ENCODE assay signal across 1 cellular context in the genomic region with DNA sequence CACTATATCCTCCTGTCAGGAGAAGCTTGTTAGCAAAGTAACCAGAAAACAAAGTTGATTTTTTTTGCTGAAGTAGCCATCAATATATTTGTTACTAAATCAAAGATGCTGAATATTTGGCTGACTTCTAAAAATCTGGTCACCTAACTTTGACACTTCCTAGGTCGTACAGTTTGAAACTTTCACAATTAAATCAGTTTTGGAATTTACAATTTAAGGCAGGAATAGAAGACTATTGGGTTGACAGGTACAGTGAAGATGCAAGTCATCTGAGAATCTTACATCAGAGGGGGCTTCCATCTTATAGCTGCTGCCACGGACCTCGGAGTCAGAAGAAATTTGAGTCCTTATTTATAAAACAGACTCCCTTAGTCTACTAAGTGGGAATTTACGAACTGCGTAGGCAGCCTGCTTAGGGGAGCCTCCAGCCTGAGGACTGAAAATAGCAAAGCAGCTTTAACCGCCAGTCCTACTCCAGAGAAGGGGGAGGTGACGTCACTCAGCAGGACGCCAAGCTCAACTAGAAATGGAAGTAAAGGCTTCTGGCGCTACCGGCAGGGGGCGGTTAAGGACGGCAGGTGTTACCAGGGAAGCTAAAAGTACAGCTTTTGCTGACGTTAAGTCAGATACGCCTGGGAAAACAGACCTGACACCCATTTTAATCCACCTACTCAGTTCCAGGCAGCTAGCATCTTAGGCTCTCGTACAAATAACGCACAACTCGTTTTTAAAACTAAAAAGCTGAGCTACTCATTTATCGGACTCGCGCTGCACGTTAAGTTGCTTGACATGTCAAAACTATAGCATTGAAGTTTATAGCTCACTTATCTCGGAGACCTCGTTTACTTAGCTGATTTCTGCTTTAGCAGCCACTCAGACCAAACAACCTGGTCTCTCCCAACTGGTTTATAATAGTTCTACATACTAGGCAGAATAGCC.
TF ChIP-seq lines count a peak whose summit lies in the region.

No MANE protein-coding gene starts in this region.

TF ChIP-seq in K562, 482 proteins besides CTCF, POLR2A, EP300 and RAD21 (continued from another document and continues in another):
- TF ChIP-seq, protein P1, sequence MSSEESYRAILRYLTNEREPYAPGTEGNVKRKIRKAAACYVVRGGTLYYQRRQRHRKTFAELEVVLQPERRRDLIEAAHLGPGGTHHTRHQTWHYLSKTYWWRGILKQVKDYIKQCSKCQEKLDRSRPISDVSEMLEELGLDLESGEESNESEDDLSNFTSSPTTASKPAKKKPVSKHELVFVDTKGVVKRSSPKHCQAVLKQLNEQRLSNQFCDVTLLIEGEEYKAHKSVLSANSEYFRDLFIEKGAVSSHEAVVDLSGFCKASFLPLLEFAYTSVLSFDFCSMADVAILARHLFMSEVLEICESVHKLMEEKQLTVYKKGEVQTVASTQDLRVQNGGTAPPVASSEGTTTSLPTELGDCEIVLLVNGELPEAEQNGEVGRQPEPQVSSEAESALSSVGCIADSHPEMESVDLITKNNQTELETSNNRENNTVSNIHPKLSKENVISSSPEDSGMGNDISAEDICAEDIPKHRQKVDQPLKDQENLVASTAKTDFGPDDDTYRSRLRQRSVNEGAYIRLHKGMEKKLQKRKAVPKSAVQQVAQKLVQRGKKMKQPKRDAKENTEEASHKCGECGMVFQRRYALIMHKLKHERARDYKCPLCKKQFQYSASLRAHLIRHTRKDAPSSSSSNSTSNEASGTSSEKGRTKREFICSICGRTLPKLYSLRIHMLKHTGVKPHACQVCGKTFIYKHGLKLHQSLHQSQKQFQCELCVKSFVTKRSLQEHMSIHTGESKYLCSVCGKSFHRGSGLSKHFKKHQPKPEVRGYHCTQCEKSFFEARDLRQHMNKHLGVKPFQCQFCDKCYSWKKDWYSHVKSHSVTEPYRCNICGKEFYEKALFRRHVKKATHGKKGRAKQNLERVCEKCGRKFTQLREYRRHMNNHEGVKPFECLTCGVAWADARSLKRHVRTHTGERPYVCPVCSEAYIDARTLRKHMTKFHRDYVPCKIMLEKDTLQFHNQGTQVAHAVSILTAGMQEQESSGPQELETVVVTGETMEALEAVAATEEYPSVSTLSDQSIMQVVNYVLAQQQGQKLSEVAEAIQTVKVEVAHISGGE (CRISPR knock-in tag; IDR thresholded peaks at IDR 0.05), result peak in 1 of 3 experiments; percentile 14; a peak in 1 of 6 replicates
- TF ChIP-seq POLR2AphosphoS2 (IDR thresholded peaks at IDR 0.05; ENCODE audit: low read length) (peak; percentile 78; the same call in 1 of the 2 replicates), PRPF4 (IDR thresholded peaks at IDR 0.05; ENCODE audit: insufficient read depth, low read depth, low read length, poor library complexity, severe bottlenecking) (no peak), FOXA1 (IDR thresholded peaks at IDR 0.05; ENCODE audit: borderline replicate concordance) (no peak), ZNF830 (CRISPR knock-in tag; IDR thresholded peaks at IDR 0.05) (peak; percentile 92), TCF7L2 (IDR thresholded peaks at IDR 0.05; ENCODE audit: low read depth, low read length) (0 out of 2 replicates have a peak, but pooled peaks have one; percentile 12), SRSF3 (IDR thresholded peaks at IDR 0.05; ENCODE audit: insufficient read depth, low read length) (no peak), POLR2AphosphoS5 (IDR thresholded peaks at IDR 0.05; ENCODE audit: control insufficient read depth, insufficient read depth, low read depth, low read length) (peak; percentile 90), CHCHD3 (CRISPR knock-in tag; IDR thresholded peaks at IDR 0.05) (peak; percentile 23), HDAC2 (IDR thresholded peaks at IDR 0.05) (no peak; the same call in 1 of the 2 replicates), NCOA2 (IDR thresholded peaks at IDR 0.05; ENCODE audit: partially characterized antibody in 2 of 2) (no peak), TCF3 (CRISPR knock-in tag; IDR thresholded peaks at IDR 0.05) (peak; percentile 49), MED1 (CRISPR knock-in tag; IDR thresholded peaks at IDR 0.05; ENCODE audit: borderline replicate concordance) (peak; percentile 93; the same call in 1 of the 2 replicates), ZNF589 (CRISPR knock-in tag; IDR thresholded peaks at IDR 0.05; ENCODE audit: low read depth) (no peak), LCOR (CRISPR knock-in tag; IDR thresholded peaks at IDR 0.05) (no peak; the same call in 1 of the 2 replicates), NBN (IDR thresholded peaks at IDR 0.05; ENCODE audit: low read depth) (peak; percentile 77), ELF4 (CRISPR knock-in tag; IDR thresholded peaks at IDR 0.05) (peak; percentile 69; the same call in 1 of the 2 replicates), CBFB (CRISPR knock-in tag; IDR thresholded peaks at IDR 0.05) (no peak), ZBTB7A (IDR thresholded peaks at IDR 0.05; ENCODE audit: borderline replicate concordance, control insufficient read depth, low read depth, low read length) (no peak), MIER1 (IDR thresholded peaks at IDR 0.05; ENCODE audit: low read depth) (no peak), HMGN3 (IDR thresholded peaks at IDR 0.05; ENCODE audit: borderline replicate concordance, extremely low read depth, insufficient read length, low read depth, low read length) (no peak), ZFPM2 (CRISPR knock-in tag; IDR thresholded peaks at IDR 0.05) (peak; percentile 20; the same call in 1 of the 2 replicates), SETDB1 (IDR thresholded peaks at IDR 0.05; ENCODE audit: low read length) (no peak), GTF2F1 (IDR thresholded peaks at IDR 0.05; ENCODE audit: low read depth, low read length) (peak; percentile 72; the same call in 1 of the 2 replicates), ZNF184 (CRISPR knock-in tag; IDR thresholded peaks at IDR 0.05) (no peak), BHLHE40 (IDR thresholded peaks at IDR 0.05; ENCODE audit: low read length) (peak; percentile 72), ZNF124 (CRISPR knock-in tag; IDR thresholded peaks at IDR 0.05) (no peak), POU5F1 (IDR thresholded peaks at IDR 0.05; ENCODE audit: borderline replicate concordance, low read depth, low read length, partially characterized antibody) (no peak), CREB1 (IDR thresholded peaks at IDR 0.05) (peak; percentile 81), CREB1 (CRISPR knock-in tag; IDR thresholded peaks at IDR 0.05) (peak; percentile 90), NELFE (IDR thresholded peaks at IDR 0.05; ENCODE audit: insufficient read depth, insufficient read length) (no peak), DMBX1 (CRISPR knock-in tag; IDR thresholded peaks at IDR 0.05; ENCODE audit: borderline replicate concordance) (no peak), HDAC1 (IDR thresholded peaks at IDR 0.05) (no peak; a peak in 1 of 4 replicates), ZNF41 (CRISPR knock-in tag; conservative IDR thresholded peaks at IDR 0.05) (no peak)
- TF ChIP-seq, protein P2, sequence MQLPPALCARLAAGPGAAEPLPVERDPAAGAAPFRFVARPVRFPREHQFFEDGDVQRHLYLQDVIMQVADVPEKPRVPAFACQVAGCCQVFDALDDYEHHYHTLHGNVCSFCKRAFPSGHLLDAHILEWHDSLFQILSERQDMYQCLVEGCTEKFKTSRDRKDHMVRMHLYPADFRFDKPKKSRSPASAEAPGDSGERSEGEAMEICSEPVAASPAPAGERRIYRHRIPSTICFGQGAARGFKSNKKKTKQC (CRISPR knock-in tag; IDR thresholded peaks at IDR 0.05), result no peak
- TF ChIP-seq, protein P3, sequence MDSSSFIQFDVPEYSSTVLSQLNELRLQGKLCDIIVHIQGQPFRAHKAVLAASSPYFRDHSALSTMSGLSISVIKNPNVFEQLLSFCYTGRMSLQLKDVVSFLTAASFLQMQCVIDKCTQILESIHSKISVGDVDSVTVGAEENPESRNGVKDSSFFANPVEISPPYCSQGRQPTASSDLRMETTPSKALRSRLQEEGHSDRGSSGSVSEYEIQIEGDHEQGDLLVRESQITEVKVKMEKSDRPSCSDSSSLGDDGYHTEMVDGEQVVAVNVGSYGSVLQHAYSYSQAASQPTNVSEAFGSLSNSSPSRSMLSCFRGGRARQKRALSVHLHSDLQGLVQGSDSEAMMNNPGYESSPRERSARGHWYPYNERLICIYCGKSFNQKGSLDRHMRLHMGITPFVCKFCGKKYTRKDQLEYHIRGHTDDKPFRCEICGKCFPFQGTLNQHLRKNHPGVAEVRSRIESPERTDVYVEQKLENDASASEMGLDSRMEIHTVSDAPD (CRISPR knock-in tag; IDR thresholded peaks at IDR 0.05), result no peak
- TF ChIP-seq, protein P4, sequence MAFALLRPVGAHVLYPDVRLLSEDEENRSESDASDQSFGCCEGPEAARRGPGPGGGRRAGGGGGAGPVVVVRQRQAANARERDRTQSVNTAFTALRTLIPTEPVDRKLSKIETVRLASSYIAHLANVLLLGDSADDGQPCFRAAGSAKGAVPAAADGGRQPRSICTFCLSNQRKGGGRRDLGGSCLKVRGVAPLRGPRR (CRISPR knock-in tag; IDR thresholded peaks at IDR 0.05), result no peak
- TF ChIP-seq, protein P5, sequence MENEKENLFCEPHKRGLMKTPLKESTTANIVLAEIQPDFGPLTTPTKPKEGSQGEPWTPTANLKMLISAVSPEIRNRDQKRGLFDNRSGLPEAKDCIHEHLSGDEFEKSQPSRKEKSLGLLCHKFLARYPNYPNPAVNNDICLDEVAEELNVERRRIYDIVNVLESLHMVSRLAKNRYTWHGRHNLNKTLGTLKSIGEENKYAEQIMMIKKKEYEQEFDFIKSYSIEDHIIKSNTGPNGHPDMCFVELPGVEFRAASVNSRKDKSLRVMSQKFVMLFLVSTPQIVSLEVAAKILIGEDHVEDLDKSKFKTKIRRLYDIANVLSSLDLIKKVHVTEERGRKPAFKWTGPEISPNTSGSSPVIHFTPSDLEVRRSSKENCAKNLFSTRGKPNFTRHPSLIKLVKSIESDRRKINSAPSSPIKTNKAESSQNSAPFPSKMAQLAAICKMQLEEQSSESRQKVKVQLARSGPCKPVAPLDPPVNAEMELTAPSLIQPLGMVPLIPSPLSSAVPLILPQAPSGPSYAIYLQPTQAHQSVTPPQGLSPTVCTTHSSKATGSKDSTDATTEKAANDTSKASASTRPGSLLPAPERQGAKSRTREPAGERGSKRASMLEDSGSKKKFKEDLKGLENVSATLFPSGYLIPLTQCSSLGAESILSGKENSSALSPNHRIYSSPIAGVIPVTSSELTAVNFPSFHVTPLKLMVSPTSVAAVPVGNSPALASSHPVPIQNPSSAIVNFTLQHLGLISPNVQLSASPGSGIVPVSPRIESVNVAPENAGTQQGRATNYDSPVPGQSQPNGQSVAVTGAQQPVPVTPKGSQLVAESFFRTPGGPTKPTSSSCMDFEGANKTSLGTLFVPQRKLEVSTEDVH (IDR thresholded peaks at IDR 0.05; ENCODE audit: low read depth, partially characterized antibody), result no peak
- TF ChIP-seq, protein P6, sequence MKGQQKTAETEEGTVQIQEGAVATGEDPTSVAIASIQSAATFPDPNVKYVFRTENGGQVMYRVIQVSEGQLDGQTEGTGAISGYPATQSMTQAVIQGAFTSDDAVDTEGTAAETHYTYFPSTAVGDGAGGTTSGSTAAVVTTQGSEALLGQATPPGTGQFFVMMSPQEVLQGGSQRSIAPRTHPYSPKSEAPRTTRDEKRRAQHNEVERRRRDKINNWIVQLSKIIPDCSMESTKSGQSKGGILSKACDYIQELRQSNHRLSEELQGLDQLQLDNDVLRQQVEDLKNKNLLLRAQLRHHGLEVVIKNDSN (CRISPR knock-in tag; IDR thresholded peaks at IDR 0.05), result no peak
- TF ChIP-seq, protein P7, sequence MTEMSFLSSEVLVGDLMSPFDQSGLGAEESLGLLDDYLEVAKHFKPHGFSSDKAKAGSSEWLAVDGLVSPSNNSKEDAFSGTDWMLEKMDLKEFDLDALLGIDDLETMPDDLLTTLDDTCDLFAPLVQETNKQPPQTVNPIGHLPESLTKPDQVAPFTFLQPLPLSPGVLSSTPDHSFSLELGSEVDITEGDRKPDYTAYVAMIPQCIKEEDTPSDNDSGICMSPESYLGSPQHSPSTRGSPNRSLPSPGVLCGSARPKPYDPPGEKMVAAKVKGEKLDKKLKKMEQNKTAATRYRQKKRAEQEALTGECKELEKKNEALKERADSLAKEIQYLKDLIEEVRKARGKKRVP (CRISPR knock-in tag; IDR thresholded peaks at IDR 0.05), result no peak; the same call in 1 of the 2 replicates
- TF ChIP-seq, protein P8, sequence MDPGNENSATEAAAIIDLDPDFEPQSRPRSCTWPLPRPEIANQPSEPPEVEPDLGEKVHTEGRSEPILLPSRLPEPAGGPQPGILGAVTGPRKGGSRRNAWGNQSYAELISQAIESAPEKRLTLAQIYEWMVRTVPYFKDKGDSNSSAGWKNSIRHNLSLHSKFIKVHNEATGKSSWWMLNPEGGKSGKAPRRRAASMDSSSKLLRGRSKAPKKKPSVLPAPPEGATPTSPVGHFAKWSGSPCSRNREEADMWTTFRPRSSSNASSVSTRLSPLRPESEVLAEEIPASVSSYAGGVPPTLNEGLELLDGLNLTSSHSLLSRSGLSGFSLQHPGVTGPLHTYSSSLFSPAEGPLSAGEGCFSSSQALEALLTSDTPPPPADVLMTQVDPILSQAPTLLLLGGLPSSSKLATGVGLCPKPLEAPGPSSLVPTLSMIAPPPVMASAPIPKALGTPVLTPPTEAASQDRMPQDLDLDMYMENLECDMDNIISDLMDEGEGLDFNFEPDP (CRISPR knock-in tag; IDR thresholded peaks at IDR 0.05), result peak; percentile 4
- TF ChIP-seq, protein P9, sequence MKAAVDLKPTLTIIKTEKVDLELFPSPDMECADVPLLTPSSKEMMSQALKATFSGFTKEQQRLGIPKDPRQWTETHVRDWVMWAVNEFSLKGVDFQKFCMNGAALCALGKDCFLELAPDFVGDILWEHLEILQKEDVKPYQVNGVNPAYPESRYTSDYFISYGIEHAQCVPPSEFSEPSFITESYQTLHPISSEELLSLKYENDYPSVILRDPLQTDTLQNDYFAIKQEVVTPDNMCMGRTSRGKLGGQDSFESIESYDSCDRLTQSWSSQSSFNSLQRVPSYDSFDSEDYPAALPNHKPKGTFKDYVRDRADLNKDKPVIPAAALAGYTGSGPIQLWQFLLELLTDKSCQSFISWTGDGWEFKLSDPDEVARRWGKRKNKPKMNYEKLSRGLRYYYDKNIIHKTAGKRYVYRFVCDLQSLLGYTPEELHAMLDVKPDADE (conservative IDR thresholded peaks at IDR 0.05; ENCODE audit: control insufficient read depth, low read depth, low read length), result peak; percentile 89
- TF ChIP-seq, protein P10, sequence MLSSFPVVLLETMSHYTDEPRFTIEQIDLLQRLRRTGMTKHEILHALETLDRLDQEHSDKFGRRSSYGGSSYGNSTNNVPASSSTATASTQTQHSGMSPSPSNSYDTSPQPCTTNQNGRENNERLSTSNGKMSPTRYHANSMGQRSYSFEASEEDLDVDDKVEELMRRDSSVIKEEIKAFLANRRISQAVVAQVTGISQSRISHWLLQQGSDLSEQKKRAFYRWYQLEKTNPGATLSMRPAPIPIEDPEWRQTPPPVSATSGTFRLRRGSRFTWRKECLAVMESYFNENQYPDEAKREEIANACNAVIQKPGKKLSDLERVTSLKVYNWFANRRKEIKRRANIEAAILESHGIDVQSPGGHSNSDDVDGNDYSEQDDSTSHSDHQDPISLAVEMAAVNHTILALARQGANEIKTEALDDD (IDR thresholded peaks at IDR 0.05), result peak; percentile 95
- TF ChIP-seq, protein P11, sequence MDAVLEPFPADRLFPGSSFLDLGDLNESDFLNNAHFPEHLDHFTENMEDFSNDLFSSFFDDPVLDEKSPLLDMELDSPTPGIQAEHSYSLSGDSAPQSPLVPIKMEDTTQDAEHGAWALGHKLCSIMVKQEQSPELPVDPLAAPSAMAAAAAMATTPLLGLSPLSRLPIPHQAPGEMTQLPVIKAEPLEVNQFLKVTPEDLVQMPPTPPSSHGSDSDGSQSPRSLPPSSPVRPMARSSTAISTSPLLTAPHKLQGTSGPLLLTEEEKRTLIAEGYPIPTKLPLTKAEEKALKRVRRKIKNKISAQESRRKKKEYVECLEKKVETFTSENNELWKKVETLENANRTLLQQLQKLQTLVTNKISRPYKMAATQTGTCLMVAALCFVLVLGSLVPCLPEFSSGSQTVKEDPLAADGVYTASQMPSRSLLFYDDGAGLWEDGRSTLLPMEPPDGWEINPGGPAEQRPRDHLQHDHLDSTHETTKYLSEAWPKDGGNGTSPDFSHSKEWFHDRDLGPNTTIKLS (IDR thresholded peaks at IDR 0.05; ENCODE audit: borderline replicate concordance, low read depth), result no peak; the same call in 1 of the 2 replicates
